ENCODE assay signal across 8 cellular contexts in the genomic region with DNA sequence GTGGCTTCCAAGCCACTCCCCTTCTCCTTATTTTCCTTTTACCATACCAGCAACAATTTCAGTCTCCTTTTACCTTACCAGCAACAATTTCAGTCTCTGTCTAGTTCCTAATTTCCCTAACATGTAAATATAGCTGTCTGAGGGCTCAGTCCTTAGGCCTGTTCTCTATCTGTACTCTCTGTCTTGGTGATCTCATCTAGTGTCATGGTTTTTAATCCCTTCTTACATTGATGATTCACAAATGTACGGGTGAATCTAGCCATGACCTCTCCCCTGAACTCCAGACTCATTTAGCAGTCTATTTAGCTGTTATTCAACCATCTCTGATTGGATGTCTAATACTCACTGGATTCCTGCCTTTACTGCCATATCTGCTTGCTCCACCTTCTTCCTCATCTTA. TPM values are rescaled to one million over a fixed set of nuclear protein-coding genes. Genes with fewer than 3 reads are reported as not detected.
DNase-seq lines count a peak whose midpoint lies in the region; ATAC-seq and TF ChIP-seq lines count a peak whose summit lies in the region.

No MANE protein-coding gene starts in this region.

- no peak overlapping the region for H3K4me3 ChIP-seq in SJCRH30
- H3K4me3 ChIP-seq in psoas muscle, result no peak overlapping the region

- ATAC-seq in GM18907 (IDR thresholded peaks at IDR 0.05; ENCODE audit: unreplicated experiment), result peak; percentile 67
- ATAC-seq in HG02852 (IDR thresholded peaks at IDR 0.05; ENCODE audit: unreplicated experiment), result peak; percentile 57
- peak; percentile 48 to 89 (median 71) for ATAC-seq in psoas muscle

- H3K9me3 ChIP-seq in SJCRH30 (replicated peaks) (0 out of 2 replicates have a peak, but pooled peaks cover 3% of the 10 kb centered on the region), psoas muscle (no peaks in the 10 kb centered on the region)

- H3K4me1 ChIP-seq in SJCRH30 (peaks cover 34% of the 10 kb centered on the region), psoas muscle (no peaks in the 10 kb centered on the region)

- intact Hi-C loops in psoas muscle (cut with DNase I), result no loop called here

- H3K27me3 ChIP-seq in SJCRH30 (no peaks in the 10 kb centered on the region), psoas muscle (ENCODE audit: insufficient read depth in 3 of 3, low read length in 2 of 3) (peaks cover 0 to 2% (median 0%) of the 10 kb centered on the region in 3 donors)

- DNase-seq in SJCRH30 (peak in 1 of 2 experiments; percentile 39), psoas muscle (no peak), AML-193 (lab: John Stamatoyannopoulos, UW) (no peak), epidermal melanocyte (ENCODE audit: insufficient read length, low spot score) (no peak)
- no peak for DNase-seq in activated CD4-positive, alpha-beta T cell treated with anti-CD3 and anti-CD28 coated beads, Interleukin-2, amount 50 U/mL, for 4 hours
- DNase-seq in activated naive CD4-positive, alpha-beta T cell treated with anti-CD3 and anti-CD28 coated beads, Interleukin-2, amount 50 U/mL, for 16 hours, result no peak

- TF ChIP-seq CTCF in psoas muscle (IDR thresholded peaks at IDR 0.05), result no peak

- H3K36me3 ChIP-seq in SJCRH30 (no peaks in the 10 kb centered on the region; the same call in 1 of the 2 replicates), psoas muscle (ENCODE audit: insufficient read depth in 1 of 2, low read depth in 1 of 2) (no peaks in the 10 kb centered on the region)

- H3K27ac ChIP-seq in SJCRH30, result peak overlapping the region; percentile 48
- no peak overlapping the region for H3K27ac ChIP-seq in psoas muscle

- WGBS in psoas muscle, 3 donors, result 22 to 38% (median 27%) methylated on average over 1 of the region's 1 CpG

RNA-seq across cellular contexts. Expression of gene IL15, which starts 7.2 kb away (rescaled TPM):
- 16.3 and 18.0 TPM in 2 replicates for total RNA-seq in SJCRH30 (2014; rRNA removed; shearing (Covaris generic))
- total RNA-seq in psoas muscle, result 1 to 10 TPM; 1.4 to 2.4 (median 2.2) TPM
- polyA plus RNA-seq in psoas muscle, result 1 to 10 TPM; 1.8 to 3.0 (median 2.2) TPM
